ENCODE assay signal across 8 cellular contexts in the genomic region with DNA sequence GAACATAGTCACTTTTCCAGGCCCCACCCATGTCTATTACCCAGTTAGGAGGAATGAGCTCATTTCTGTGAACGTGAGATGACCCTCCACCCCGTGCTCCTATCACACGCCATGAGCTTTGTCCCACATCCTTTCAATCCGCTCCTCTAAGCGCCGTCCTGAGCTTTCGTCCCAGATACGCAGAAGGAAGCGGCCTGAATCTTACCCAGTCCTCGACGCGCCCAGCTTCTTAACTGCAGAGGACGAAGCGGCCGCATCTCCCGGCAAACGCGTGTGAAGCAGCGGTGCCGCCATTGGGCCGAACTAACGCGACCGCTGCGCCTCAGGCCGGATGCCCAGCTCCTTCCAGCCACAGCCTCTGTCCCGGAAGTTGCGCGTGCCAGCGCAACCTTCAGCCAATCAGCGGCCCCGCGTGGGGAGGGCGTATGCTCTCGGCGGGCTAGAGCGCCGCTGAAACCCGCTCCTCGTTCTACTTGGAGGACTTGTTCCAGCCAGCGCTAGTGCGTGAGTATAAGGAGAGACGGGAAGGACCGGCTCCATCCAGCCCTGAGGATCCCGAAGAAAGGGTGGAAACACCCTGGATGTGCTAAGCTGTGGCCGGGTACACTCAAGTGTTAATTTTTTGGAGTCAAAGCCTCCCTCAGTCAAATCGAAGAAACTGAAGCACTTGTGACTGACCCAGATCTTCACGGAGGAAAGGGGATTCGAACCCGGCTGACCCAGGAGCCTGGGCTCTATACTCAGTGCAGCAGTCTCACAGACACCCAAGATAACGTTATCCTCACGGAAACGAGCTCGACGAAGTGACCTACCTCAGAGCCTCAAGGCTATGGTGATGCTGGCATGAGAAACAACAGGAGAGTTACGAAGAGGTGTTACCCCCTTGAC. TPM values are rescaled to one million over a fixed set of nuclear protein-coding genes. Genes with fewer than 3 reads are reported as not detected.
DNase-seq lines count a peak whose midpoint lies in the region; ATAC-seq, FAIRE-seq and TF ChIP-seq lines count a peak whose summit lies in the region.
"Not testable (repeated sequence)": the region's sequence is repeated elsewhere in the genome, so short reads cannot be mapped to it uniquely, and the experiment has no call there.

A gene with protein sequence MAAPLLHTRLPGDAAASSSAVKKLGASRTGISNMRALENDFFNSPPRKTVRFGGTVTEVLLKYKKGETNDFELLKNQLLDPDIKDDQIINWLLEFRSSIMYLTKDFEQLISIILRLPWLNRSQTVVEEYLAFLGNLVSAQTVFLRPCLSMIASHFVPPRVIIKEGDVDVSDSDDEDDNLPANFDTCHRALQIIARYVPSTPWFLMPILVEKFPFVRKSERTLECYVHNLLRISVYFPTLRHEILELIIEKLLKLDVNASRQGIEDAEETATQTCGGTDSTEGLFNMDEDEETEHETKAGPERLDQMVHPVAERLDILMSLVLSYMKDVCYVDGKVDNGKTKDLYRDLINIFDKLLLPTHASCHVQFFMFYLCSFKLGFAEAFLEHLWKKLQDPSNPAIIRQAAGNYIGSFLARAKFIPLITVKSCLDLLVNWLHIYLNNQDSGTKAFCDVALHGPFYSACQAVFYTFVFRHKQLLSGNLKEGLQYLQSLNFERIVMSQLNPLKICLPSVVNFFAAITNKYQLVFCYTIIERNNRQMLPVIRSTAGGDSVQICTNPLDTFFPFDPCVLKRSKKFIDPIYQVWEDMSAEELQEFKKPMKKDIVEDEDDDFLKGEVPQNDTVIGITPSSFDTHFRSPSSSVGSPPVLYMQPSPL (minus strand): TSS at position 333 of the 888 bp plus-strand sequence. CDS start 39 bp downstream, at position 294.

- WGBS in transverse colon (ENCODE audit: low coverage in 1 of 2), 2 donors: 3 to 36% methylated on average over 4 to 43 of the region's 56 CpGs

- not testable (repeated sequence) for TF ChIP-seq CTCF in transverse colon (IDR thresholded peaks at IDR 0.05)

- H3K9ac ChIP-seq in adipocyte (ENCODE audit: low read length): peak within 1 kb of the TSS; percentile 92

- H3K4me3 ChIP-seq in adipocyte (ENCODE audit: low read length) (peak within 1 kb of the TSS; percentile 81), transverse colon (peak within 1 kb of the TSS; percentile 54 to 69 (median 56))

- not testable (repeated sequence) for H3K4me1 ChIP-seq in adipocyte (ENCODE audit: control insufficient read depth, insufficient read depth, low read length)
- peaks cover 9 to 18% (median 12%) of the 10 kb centered on the region in 4 donors for H3K4me1 ChIP-seq in transverse colon

- intact Hi-C loops in cardiac septum (cut with DNase I); transverse colon (cut with DNase I; ENCODE audit: low total_unique reads): not testable (repeated sequence)

- in situ Hi-C loops in transverse colon (cut with MboI; ENCODE audit: low pct_ligation_motif_present in 1 of 4, low pct_unique_long_range_greater_than_20kb in 1 of 4, low sequenced_read_pairs in 3 of 4): not testable (repeated sequence)

- H3K27ac ChIP-seq in transverse colon: peak within 1 kb of the TSS; percentile 84 to 91 (median 87)

- TF ChIP-seq POLR2A in GM12892 (IDR thresholded peaks at IDR 0.05; ENCODE audit: low read depth, low read length) (peak; percentile 91), transverse colon (IDR thresholded peaks at IDR 0.05) (peak; percentile 92)

- peaks cover 11% of the 10 kb centered on the region for H3K36me3 ChIP-seq in adipocyte (ENCODE audit: control insufficient read depth, insufficient read depth, low read length, severe bottlenecking)
- H3K36me3 ChIP-seq in transverse colon: not testable (repeated sequence)

- not testable (repeated sequence) for H3K27me3 ChIP-seq in adipocyte (replicated peaks; ENCODE audit: control insufficient read depth, insufficient read depth, low read length); transverse colon

- FAIRE-seq in GM12892 (lab: Jason Lieb, UNC): not testable (repeated sequence)

- not testable (repeated sequence) for TF ChIP-seq EP300 in transverse colon (IDR thresholded peaks at IDR 0.05; ENCODE audit: low read depth)

- ATAC-seq in HG02840 (IDR thresholded peaks at IDR 0.05; ENCODE audit: low FRiP score, unreplicated experiment): peak; percentile 86

- not testable (repeated sequence) for H3K9me3 ChIP-seq in adipocyte (ENCODE audit: control insufficient read depth, low read length); transverse colon

- peak; percentile 63 for DNase-seq in GM12892 (ENCODE audit: insufficient read length)
- DNase-seq in NCI-H1436 (lab: John Stamatoyannopoulos, UW): peak; percentile 87
- peak; percentile 73 for DNase-seq in T follicular helper cell (ENCODE audit: low read depth)
- peak; percentile 96 for DNase-seq in adipocyte (ENCODE audit: low read depth)
- peak; percentile 96 for DNase-seq in cardiac septum (ENCODE audit: low spot score)
- DNase-seq in pons (ENCODE audit: low spot score): peak; percentile 89
- peak; percentile 95 for DNase-seq in transverse colon

RNA-seq across cellular contexts. Expression of the gene that starts here (rescaled TPM):
- polyA plus RNA-seq in GM12892 (2012; ENCODE audit: missing spikeins): 22.2 TPM
- 22.3 TPM for total RNA-seq in cardiac septum
- total RNA-seq in transverse colon: 10 to 100 TPM; 13.5 to 33.0 (median 24.0) TPM

Comparison
In these comparisons a context has a peak if more than half of its experiments do, and no peak if none do; other contexts are left out.
1. Peak in every context shown above with its lines: DNase-seq, ATAC-seq, H3K4me3 ChIP-seq and H3K27ac ChIP-seq.